In genomic region chr3:44761347-44762169, GRCh38 we compare ENCODE assay signal across 1 cellular context.
TF ChIP-seq lines count a peak whose summit lies in the region.

KIAA1143 (minus strand) TSS chr3:44761619; CDS start chr3:44761602, 17 bp downstream.
KIF15 (plus strand) TSS chr3:44761794; CDS start chr3:44761866, 72 bp downstream.

TF ChIP-seq in HepG2, 621 proteins besides CTCF, POLR2A, EP300 and RAD21 (continued from another document and continues in another):
- TF ChIP-seq, protein P1, sequence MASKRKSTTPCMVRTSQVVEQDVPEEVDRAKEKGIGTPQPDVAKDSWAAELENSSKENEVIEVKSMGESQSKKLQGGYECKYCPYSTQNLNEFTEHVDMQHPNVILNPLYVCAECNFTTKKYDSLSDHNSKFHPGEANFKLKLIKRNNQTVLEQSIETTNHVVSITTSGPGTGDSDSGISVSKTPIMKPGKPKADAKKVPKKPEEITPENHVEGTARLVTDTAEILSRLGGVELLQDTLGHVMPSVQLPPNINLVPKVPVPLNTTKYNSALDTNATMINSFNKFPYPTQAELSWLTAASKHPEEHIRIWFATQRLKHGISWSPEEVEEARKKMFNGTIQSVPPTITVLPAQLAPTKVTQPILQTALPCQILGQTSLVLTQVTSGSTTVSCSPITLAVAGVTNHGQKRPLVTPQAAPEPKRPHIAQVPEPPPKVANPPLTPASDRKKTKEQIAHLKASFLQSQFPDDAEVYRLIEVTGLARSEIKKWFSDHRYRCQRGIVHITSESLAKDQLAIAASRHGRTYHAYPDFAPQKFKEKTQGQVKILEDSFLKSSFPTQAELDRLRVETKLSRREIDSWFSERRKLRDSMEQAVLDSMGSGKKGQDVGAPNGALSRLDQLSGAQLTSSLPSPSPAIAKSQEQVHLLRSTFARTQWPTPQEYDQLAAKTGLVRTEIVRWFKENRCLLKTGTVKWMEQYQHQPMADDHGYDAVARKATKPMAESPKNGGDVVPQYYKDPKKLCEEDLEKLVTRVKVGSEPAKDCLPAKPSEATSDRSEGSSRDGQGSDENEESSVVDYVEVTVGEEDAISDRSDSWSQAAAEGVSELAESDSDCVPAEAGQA (IDR thresholded peaks at IDR 0.05; ENCODE audit: low read depth) = peak; percentile 96
- TF ChIP-seq, protein P1 (CRISPR knock-in tag; IDR thresholded peaks at IDR 0.05; ENCODE audit: borderline replicate concordance) = no peak
- TF ChIP-seq ZNF674 (CRISPR knock-in tag; IDR thresholded peaks at IDR 0.05; ENCODE audit: low read depth) = no peak
- TF ChIP-seq HNF4G (IDR thresholded peaks at IDR 0.05; ENCODE audit: borderline replicate concordance, low read depth, low read length) = no peak
- TF ChIP-seq HNF4G (CRISPR knock-in tag; IDR thresholded peaks at IDR 0.05; ENCODE audit: borderline replicate concordance, low read depth) = peak; percentile 25; the same call in 1 of the 2 replicates
- TF ChIP-seq ZNF383 (CRISPR knock-in tag; IDR thresholded peaks at IDR 0.05; ENCODE audit: borderline replicate concordance) = no peak
- no peak for TF ChIP-seq DMTF1 (CRISPR knock-in tag; IDR thresholded peaks at IDR 0.05)
- peak; percentile 85; the same call in 1 of the 2 replicates for TF ChIP-seq ZNF761 (CRISPR knock-in tag; conservative IDR thresholded peaks at IDR 0.05)
- TF ChIP-seq TERF1 (CRISPR knock-in tag; IDR thresholded peaks at IDR 0.05) = no peak
- TF ChIP-seq ZMYM3 (CRISPR knock-in tag; IDR thresholded peaks at IDR 0.05) = peak; percentile 22; the same call in 1 of the 2 replicates
- TF ChIP-seq, protein P2, sequence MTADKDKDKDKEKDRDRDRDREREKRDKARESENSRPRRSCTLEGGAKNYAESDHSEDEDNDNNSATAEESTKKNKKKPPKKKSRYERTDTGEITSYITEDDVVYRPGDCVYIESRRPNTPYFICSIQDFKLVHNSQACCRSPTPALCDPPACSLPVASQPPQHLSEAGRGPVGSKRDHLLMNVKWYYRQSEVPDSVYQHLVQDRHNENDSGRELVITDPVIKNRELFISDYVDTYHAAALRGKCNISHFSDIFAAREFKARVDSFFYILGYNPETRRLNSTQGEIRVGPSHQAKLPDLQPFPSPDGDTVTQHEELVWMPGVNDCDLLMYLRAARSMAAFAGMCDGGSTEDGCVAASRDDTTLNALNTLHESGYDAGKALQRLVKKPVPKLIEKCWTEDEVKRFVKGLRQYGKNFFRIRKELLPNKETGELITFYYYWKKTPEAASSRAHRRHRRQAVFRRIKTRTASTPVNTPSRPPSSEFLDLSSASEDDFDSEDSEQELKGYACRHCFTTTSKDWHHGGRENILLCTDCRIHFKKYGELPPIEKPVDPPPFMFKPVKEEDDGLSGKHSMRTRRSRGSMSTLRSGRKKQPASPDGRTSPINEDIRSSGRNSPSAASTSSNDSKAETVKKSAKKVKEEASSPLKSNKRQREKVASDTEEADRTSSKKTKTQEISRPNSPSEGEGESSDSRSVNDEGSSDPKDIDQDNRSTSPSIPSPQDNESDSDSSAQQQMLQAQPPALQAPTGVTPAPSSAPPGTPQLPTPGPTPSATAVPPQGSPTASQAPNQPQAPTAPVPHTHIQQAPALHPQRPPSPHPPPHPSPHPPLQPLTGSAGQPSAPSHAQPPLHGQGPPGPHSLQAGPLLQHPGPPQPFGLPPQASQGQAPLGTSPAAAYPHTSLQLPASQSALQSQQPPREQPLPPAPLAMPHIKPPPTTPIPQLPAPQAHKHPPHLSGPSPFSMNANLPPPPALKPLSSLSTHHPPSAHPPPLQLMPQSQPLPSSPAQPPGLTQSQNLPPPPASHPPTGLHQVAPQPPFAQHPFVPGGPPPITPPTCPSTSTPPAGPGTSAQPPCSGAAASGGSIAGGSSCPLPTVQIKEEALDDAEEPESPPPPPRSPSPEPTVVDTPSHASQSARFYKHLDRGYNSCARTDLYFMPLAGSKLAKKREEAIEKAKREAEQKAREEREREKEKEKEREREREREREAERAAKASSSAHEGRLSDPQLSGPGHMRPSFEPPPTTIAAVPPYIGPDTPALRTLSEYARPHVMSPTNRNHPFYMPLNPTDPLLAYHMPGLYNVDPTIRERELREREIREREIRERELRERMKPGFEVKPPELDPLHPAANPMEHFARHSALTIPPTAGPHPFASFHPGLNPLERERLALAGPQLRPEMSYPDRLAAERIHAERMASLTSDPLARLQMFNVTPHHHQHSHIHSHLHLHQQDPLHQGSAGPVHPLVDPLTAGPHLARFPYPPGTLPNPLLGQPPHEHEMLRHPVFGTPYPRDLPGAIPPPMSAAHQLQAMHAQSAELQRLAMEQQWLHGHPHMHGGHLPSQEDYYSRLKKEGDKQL (CRISPR knock-in tag; IDR thresholded peaks at IDR 0.05; ENCODE audit: low read depth) = 0 out of 2 replicates have a peak, but pooled peaks have one; percentile 19
- TF ChIP-seq ZBTB2 (CRISPR knock-in tag; IDR thresholded peaks at IDR 0.05; ENCODE audit: low read depth) = peak; percentile 77; the same call in 1 of the 2 replicates
- TF ChIP-seq ZNF34 (CRISPR knock-in tag; IDR thresholded peaks at IDR 0.05; ENCODE audit: borderline replicate concordance) = 0 out of 2 replicates have a peak, but pooled peaks have one; percentile 47
- TF ChIP-seq TP53 (CRISPR knock-in tag; conservative IDR thresholded peaks at IDR 0.05) = 0 out of 2 replicates have a peak, but pooled peaks have one; percentile 66
- no peak for TF ChIP-seq NBN (conservative IDR thresholded peaks at IDR 0.05)
- TF ChIP-seq ZNF543 (CRISPR knock-in tag; IDR thresholded peaks at IDR 0.05) = 0 out of 2 replicates have a peak, but pooled peaks have one; percentile 46
- TF ChIP-seq ZEB1 (IDR thresholded peaks at IDR 0.05; ENCODE audit: insufficient replicate concordance, low read depth) = peak; percentile 29
- TF ChIP-seq ZNF547 (CRISPR knock-in tag; IDR thresholded peaks at IDR 0.05) = peak; percentile 28; the same call in 1 of the 2 replicates
- TF ChIP-seq ZNF232 (CRISPR knock-in tag; IDR thresholded peaks at IDR 0.05; ENCODE audit: borderline replicate concordance) = peak; percentile 67; the same call in 1 of the 2 replicates
- peak; percentile 98 for TF ChIP-seq ZNF501 (CRISPR knock-in tag; IDR thresholded peaks at IDR 0.05)
- TF ChIP-seq PRMT3 (CRISPR knock-in tag; IDR thresholded peaks at IDR 0.05; ENCODE audit: borderline replicate concordance, low read depth) = 0 out of 2 replicates have a peak, but pooled peaks have one; percentile 87
- TF ChIP-seq, protein P3, sequence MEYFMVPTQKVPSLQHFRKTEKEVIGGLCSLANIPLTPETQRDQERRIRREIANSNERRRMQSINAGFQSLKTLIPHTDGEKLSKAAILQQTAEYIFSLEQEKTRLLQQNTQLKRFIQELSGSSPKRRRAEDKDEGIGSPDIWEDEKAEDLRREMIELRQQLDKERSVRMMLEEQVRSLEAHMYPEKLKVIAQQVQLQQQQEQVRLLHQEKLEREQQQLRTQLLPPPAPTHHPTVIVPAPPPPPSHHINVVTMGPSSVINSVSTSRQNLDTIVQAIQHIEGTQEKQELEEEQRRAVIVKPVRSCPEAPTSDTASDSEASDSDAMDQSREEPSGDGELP (IDR thresholded peaks at IDR 0.05; ENCODE audit: borderline replicate concordance, low read depth) = peak; percentile 24; the same call in 1 of the 2 replicates
- TF ChIP-seq ZNF367 (CRISPR knock-in tag; IDR thresholded peaks at IDR 0.05; ENCODE audit: borderline replicate concordance) = no peak
- no peak for TF ChIP-seq ZNF615 (CRISPR knock-in tag; IDR thresholded peaks at IDR 0.05; ENCODE audit: borderline replicate concordance)
- TF ChIP-seq NR3C1 (CRISPR knock-in tag; IDR thresholded peaks at IDR 0.05) = no peak
- TF ChIP-seq, protein P4, sequence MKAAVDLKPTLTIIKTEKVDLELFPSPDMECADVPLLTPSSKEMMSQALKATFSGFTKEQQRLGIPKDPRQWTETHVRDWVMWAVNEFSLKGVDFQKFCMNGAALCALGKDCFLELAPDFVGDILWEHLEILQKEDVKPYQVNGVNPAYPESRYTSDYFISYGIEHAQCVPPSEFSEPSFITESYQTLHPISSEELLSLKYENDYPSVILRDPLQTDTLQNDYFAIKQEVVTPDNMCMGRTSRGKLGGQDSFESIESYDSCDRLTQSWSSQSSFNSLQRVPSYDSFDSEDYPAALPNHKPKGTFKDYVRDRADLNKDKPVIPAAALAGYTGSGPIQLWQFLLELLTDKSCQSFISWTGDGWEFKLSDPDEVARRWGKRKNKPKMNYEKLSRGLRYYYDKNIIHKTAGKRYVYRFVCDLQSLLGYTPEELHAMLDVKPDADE (CRISPR knock-in tag; IDR thresholded peaks at IDR 0.05) = no peak
- peak; percentile 95 for TF ChIP-seq ZNF772 (CRISPR knock-in tag; IDR thresholded peaks at IDR 0.05)
- TF ChIP-seq ZNF510 (CRISPR knock-in tag; IDR thresholded peaks at IDR 0.05; ENCODE audit: low read depth) = no peak
- TF ChIP-seq ZNF253 (CRISPR knock-in tag; IDR thresholded peaks at IDR 0.05; ENCODE audit: borderline replicate concordance) = peak; percentile 92
